ENCODE assay signal across 8 cellular contexts in genomic region chr3:180119567-180119966, GRCh38.
"Had no signal": no experiment of that assay in that cellular context is flagged by ENCODE, and none has a peak within 500 bp of the region (broad histone marks: within the 10 kb centered on the region; RNA-seq: fewer than 3 reads in every experiment).

No MANE protein-coding gene starts in this region.

- H2AFZ ChIP-seq: GM23248 had no signal

- H3K9me3 ChIP-seq: HAP-1 had no signal

- H3K36me3 ChIP-seq: HAP-1 had no signal

- H3K27ac ChIP-seq: GM23248 had no signal

- DNase-seq: GM23248, GOT3, H7, HFFc6, IMR-90 had no signal

- H3K4me3 Mint-ChIP-seq: HFFc6 had no signal

- ATAC-seq: HCT116, K562 had no signal

- H3K9ac ChIP-seq: GM23248 had no signal

- H3K4me3 ChIP-seq: GM23248, HAP-1, K562 had no signal

- H3K27ac Mint-ChIP-seq: HFFc6 had no signal
